14 cellular contexts compared by ENCODE assay signal in the genomic region with DNA sequence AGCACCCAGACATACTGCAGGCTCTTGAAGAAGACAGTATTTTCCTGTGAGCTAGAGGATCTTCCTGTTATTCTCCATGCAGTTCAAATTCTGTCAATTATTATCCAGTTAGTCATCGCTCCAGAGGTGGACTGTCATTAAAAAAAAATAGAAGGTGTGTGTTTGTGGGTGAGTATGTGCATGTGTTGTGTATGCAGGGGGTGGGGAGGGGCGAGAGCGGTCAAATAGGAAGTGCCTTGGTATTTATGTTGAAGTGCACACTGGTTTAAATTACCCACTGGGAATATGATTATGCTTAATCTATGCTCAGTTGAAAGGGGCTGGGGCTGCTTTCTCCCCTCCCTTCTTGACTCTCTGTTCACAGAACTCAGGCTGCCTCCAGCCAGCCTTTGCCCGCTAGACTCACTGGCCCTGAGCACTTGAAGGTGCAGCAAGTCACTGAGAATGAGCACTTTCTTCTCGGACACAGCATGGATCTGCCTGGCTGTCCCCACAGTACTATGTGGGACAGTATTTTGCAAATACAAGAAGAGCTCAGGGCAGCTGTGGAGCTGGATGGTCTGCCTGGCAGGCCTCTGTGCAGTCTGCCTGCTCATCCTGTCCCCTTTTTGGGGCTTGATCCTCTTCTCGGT. TPM values are rescaled to one million over a fixed set of nuclear protein-coding genes. Genes with fewer than 3 reads are reported as not detected.
A peak's percentile ranks its signal among the peaks of the same experiment; 100 is the strongest.
DNase-seq lines count a peak whose midpoint lies in the region; ATAC-seq and TF ChIP-seq lines count a peak whose summit lies in the region.
"Had no signal": no experiment of that assay in that cellular context is flagged by ENCODE, and none has a peak within 500 bp of the region (broad histone marks: within the 10 kb centered on the region; RNA-seq: fewer than 3 reads in every experiment).

A gene with protein sequence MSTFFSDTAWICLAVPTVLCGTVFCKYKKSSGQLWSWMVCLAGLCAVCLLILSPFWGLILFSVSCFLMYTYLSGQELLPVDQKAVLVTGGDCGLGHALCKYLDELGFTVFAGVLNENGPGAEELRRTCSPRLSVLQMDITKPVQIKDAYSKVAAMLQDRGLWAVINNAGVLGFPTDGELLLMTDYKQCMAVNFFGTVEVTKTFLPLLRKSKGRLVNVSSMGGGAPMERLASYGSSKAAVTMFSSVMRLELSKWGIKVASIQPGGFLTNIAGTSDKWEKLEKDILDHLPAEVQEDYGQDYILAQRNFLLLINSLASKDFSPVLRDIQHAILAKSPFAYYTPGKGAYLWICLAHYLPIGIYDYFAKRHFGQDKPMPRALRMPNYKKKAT (plus strand): TSS at position 273 of the 632 bp plus-strand sequence. CDS start 172 bp downstream, at position 445.

- 72 to 77% methylated on average over 6 of the region's 6 CpGs for WGBS in GM23248 (ENCODE audit: low coverage in 1 of 2, low lambda C conversion rate in 2 of 2, missing lambda C conversion rate in 2 of 2), 2 experiments

- no peak for TF ChIP-seq CTCF in WI38 (IDR thresholded peaks at IDR 0.05; ENCODE audit: low read depth, low read length)
- no peak for TF ChIP-seq CTCF in retinal pigment epithelial cell (conservative IDR thresholded peaks at IDR 0.05; ENCODE audit: low read depth, low read length)
- TF ChIP-seq CTCF in MM.1S (IDR thresholded peaks at IDR 0.05; ENCODE audit: low read length): no peak
- no peak for TF ChIP-seq CTCF in tibial artery (IDR thresholded peaks at IDR 0.05)

- no peaks in the 10 kb centered on the region for H3K9me3 ChIP-seq in GM23248 (ENCODE audit: low read depth)
- H3K9me3 ChIP-seq in MM.1S (replicated peaks; ENCODE audit: insufficient read depth, low read length): no peaks in the 10 kb centered on the region
- H3K9me3 ChIP-seq in tibial artery: no peaks in the 10 kb centered on the region

- H3K4me2 ChIP-seq in GM23248 (ENCODE audit: unreplicated experiment) (peak within 1 kb of the TSS; percentile 2), MM.1S (ENCODE audit: low read depth, low read length) (no peak within 1 kb of the TSS)

- H3K9me2 ChIP-seq in GM23248 (ENCODE audit: insufficient read depth) (no peaks in the 10 kb centered on the region), MM.1S (replicated peaks; ENCODE audit: insufficient read depth, low read length) (no peaks in the 10 kb centered on the region)

- H4K20me1 ChIP-seq in GM23248 (ENCODE audit: insufficient read depth) (no peaks in the 10 kb centered on the region), MM.1S (ENCODE audit: insufficient read depth, low read length) (no peaks in the 10 kb centered on the region)

- no peaks in the 10 kb centered on the region for H3K36me3 Mint-ChIP-seq in activated T-helper 17 cell treated with anti-CD3 and anti-CD28 coated beads, Interleukin-2, amount 50 U/mL, for 72 hours (ENCODE audit: low read depth)
- H3K36me3 Mint-ChIP-seq: CD8-positive, alpha-beta T cell; natural killer cell had no signal

- peaks cover 18% of the 10 kb centered on the region for H3K4me1 ChIP-seq in GM23248 (ENCODE audit: insufficient read depth)
- H3K4me1 ChIP-seq in MM.1S (ENCODE audit: low read length): no peaks in the 10 kb centered on the region
- no peaks in the 10 kb centered on the region for H3K4me1 ChIP-seq in tibial artery

- H3K79me2 ChIP-seq in GM23248 (ENCODE audit: insufficient read depth) (no peaks in the 10 kb centered on the region), MM.1S (ENCODE audit: low read length) (no peaks in the 10 kb centered on the region)

- H3K27ac ChIP-seq in GM23248 (no peak within 1 kb of the TSS), MM.1S (ENCODE audit: low read length) (no peak within 1 kb of the TSS), tibial artery (no peak within 1 kb of the TSS)

- intact Hi-C loops in tibial artery (cut with DNase I; ENCODE audit: low total_unique reads): no loop called here

- H3K4me3 Mint-ChIP-seq in activated T-helper 17 cell treated with anti-CD3 and anti-CD28 coated beads, Interleukin-2, amount 50 U/mL, for 72 hours: no peak within 1 kb of the TSS
- H3K4me3 Mint-ChIP-seq: CD8-positive, alpha-beta T cell; central memory CD8-positive, alpha-beta T cell; natural killer cell had no signal

- H3F3A ChIP-seq in GM23248 (ENCODE audit: insufficient read depth) (no peaks in the 10 kb centered on the region), MM.1S (ENCODE audit: insufficient read depth, low read length) (no peaks in the 10 kb centered on the region)

- no peaks in the 10 kb centered on the region for H3K27me3 ChIP-seq in GM23248 (replicated peaks; ENCODE audit: insufficient read depth)
- no peaks in the 10 kb centered on the region for H3K27me3 ChIP-seq in MM.1S (replicated peaks; ENCODE audit: insufficient read depth, low read length)
- H3K27me3 ChIP-seq in tibial artery: peaks cover 0 to 10% of the 10 kb centered on the region in 2 donors

- ATAC-seq in activated T-helper 17 cell treated with anti-CD3 and anti-CD28 coated beads, Interleukin-2, amount 50 U/mL, for 72 hours (replicated peaks): no peak
- ATAC-seq: activated CD4-positive, CD25-positive, alpha-beta regulatory T cell treated with anti-CD3 and anti-CD28 coated beads, Interleukin-2, amount 50 U/mL, for 24 hours; CD8-positive, alpha-beta T cell; natural killer cell had no signal

- H3K9me3 Mint-ChIP-seq in activated T-helper 17 cell treated with anti-CD3 and anti-CD28 coated beads, Interleukin-2, amount 50 U/mL, for 72 hours: no peaks in the 10 kb centered on the region
- H3K9me3 Mint-ChIP-seq: CD8-positive, alpha-beta T cell; central memory CD8-positive, alpha-beta T cell; natural killer cell had no signal

- no peak within 1 kb of the TSS for H3K27ac Mint-ChIP-seq in activated T-helper 17 cell treated with anti-CD3 and anti-CD28 coated beads, Interleukin-2, amount 50 U/mL, for 72 hours
- H3K27ac Mint-ChIP-seq: CD8-positive, alpha-beta T cell; natural killer cell had no signal

- in situ Hi-C loops in GM23248 (cut with MboI): loop anchor here (5.0 kb wide), 1 partner anchor 192 kb away; no protein-coding TSS in a partner anchor

- H3K36me3 ChIP-seq in GM23248 (ENCODE audit: low read depth) (no peaks in the 10 kb centered on the region), MM.1S (replicated peaks; ENCODE audit: insufficient read depth, low read length) (no peaks in the 10 kb centered on the region), tibial artery (no peaks in the 10 kb centered on the region)

- no peak within 1 kb of the TSS for H3K4me3 ChIP-seq in GM23248
- peak within 1 kb of the TSS; percentile 60 for H3K4me3 ChIP-seq in WI38 (ENCODE audit: low read depth, low read length)
- H3K4me3 ChIP-seq in retinal pigment epithelial cell (ENCODE audit: low read length): peak within 1 kb of the TSS; percentile 74
- no peak within 1 kb of the TSS for H3K4me3 ChIP-seq in MM.1S (ENCODE audit: low read length)
- no peak within 1 kb of the TSS for H3K4me3 ChIP-seq in tibial artery

- H3K9ac ChIP-seq in GM23248 (no peak within 1 kb of the TSS), MM.1S (ENCODE audit: low read length) (no peak within 1 kb of the TSS)

- peak; percentile 33 for DNase-seq in GM23248
- no peak for DNase-seq in glomerular endothelial cell (ENCODE audit: extremely low read depth, low read depth, low spot score)
- no peak for DNase-seq in retinal pigment epithelial cell (ENCODE audit: low read depth)
- no peak for DNase-seq in MM.1S
- DNase-seq in tibial artery: no peak
- DNase-seq in stimulated activated CD4-positive, alpha-beta T cell treated with anti-CD3 and anti-CD28 coated beads, Interleukin-4, amount 100 ng/mL, for 4 hours: no peak
- DNase-seq: CD8-positive, alpha-beta T cell; natural killer cell; NCI-H1930; stimulated activated naive CD4-positive, alpha-beta T cell had no signal

- H3K4me1 Mint-ChIP-seq in activated T-helper 17 cell treated with anti-CD3 and anti-CD28 coated beads, Interleukin-2, amount 50 U/mL, for 72 hours: no peaks in the 10 kb centered on the region
- H3K4me1 Mint-ChIP-seq: central memory CD8-positive, alpha-beta T cell; natural killer cell had no signal

- peaks cover 28% of the 10 kb centered on the region for H3K27me3 Mint-ChIP-seq in activated T-helper 17 cell treated with anti-CD3 and anti-CD28 coated beads, Interleukin-2, amount 50 U/mL, for 72 hours

- H2AFZ ChIP-seq in GM23248 (no peak within 1 kb of the TSS), MM.1S (ENCODE audit: low read length) (no peak within 1 kb of the TSS)

RNA-seq across cellular contexts. Expression of the gene that starts here (rescaled TPM):
- not detected in 2 replicates for total RNA-seq in GM23248 (2014; rRNA removed; shearing (Covaris generic))
- polyA plus RNA-seq in GM23248 (2016; fragmentation: Nextera tagmentation; extraction: Ambion mirVana): 0.39 TPM in 1 of 2 replicates, not detected in the other
- 32.8 and 80.0 TPM in 2 replicates for total RNA-seq in glomerular endothelial cell
- total RNA-seq in activated T-helper 17 cell treated with anti-CD3 and anti-CD28 coated beads, Interleukin-2, amount 50 U/mL, for 72 hours: not detected
- total RNA-seq: CD8-positive, alpha-beta T cell; natural killer cell had no signal

Comparison
In these comparisons a context has a peak if more than half of its experiments do, and no peak if none do; other contexts are left out.
1. RNA of the gene that starts here (total RNA-seq): 32.8 to 80.0 TPM in glomerular endothelial cell; not detected in GM23248 and not detected in activated T-helper 17 cell treated with anti-CD3 and anti-CD28 coated beads, Interleukin-2, amount 50 U/mL, for 72 hours; every median in the first group is over 10 times any median in the second.
2. Peak in DNase-seq and H3K4me2 ChIP-seq in GM23248; RNA of the gene not detected or under 1 TPM.
3. H3K4me3 ChIP-seq: peak in WI38 (single experiment) and retinal pigment epithelial cell (single experiment); none in GM23248 (single experiment), MM.1S (single experiment) and tibial artery (0 of 2).